Comparison of ENCODE assay signal across 21 cellular contexts in the genomic region with DNA sequence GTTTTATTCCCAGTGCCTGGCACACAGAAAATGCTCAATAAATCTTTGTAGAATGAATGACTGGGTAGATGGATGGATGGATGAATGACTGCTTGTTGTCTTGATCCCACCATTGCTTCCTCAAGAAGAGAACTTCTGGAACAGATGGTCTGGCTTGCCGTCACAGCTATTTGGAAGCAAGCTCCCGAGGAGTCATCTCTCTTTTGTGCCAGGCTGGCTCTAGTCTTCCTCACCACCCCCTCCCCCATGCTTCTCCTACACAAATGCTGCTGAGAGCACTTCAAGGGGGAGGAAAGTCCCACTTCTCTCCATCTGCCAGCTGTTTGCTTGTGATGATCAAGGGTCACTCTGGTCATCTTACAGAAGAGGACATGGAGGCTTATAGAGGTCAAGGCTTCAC. TPM values are rescaled to one million over a fixed set of nuclear protein-coding genes. Genes with fewer than 3 reads are reported as not detected.
DNase-seq lines count a peak whose midpoint lies in the region; ATAC-seq and TF ChIP-seq lines count a peak whose summit lies in the region.
"Had no signal": no experiment of that assay in that cellular context is flagged by ENCODE, and none has a peak within 500 bp of the region (broad histone marks: within the 10 kb centered on the region; RNA-seq: fewer than 3 reads in every experiment).

No MANE protein-coding gene starts in this region.

- peaks cover 0 to 18% of the 10 kb centered on the region in 2 experiments; a peak in 1 of 4 replicates for H3K4me1 ChIP-seq in SK-N-SH (ENCODE audit: control insufficient read depth in 1 of 2, insufficient read depth in 2 of 2, low read depth in 1 of 2, low read length in 1 of 2)
- H3K4me1 ChIP-seq in PC-9 (replicated peaks; ENCODE audit: insufficient read depth): peaks cover 10% of the 10 kb centered on the region
- H3K4me1 ChIP-seq: lower lobe of right lung had no signal

- peak overlapping the region; percentile 23 to 39 for H3K4me3 Mint-ChIP-seq in stimulated activated naive B cell treated with anti-CD40 and anti-IgM and Interleukin-4, amounts not matched to agents 10 μg/mL and 1 μg/mL and 100 μg/mL, for 72 hours
- H3K4me3 Mint-ChIP-seq: activated CD4-positive, alpha-beta memory T cell treated with anti-CD3 and anti-CD28 coated beads for 36 hours; CD8-positive, alpha-beta memory T cell; dendritic cell treated with granulocyte-macrophage colony-stimulating factor and Interleukin-4, amounts not matched to agents 40 ng/mL and 50 ng/mL, for 4 days; immature natural killer cell; nephron; stimulated activated naive CD8-positive, alpha-beta T cell treated with anti-CD3 and anti-CD28 coated beads, Interleukin-15, Interleukin-2, amounts not matched to agents 100 ng/mL and 50 ng/mL, for 24 hours; type B pancreatic cell had no signal

- no peak for TF ChIP-seq RAD21 in SK-N-SH (IDR thresholded peaks at IDR 0.05; ENCODE audit: low read length)

- CTCF ChIA-PET in SK-N-SH (lab: Yijun Ruan, JAX) (interaction anchor here (1.4 to 2.0 kb wide), 2 partner anchors 19 to 153 kb away, joined by 3 to 8 read pairs; no protein-coding TSS in a partner anchor), PC-9 (lab: Charles Lee) (no interaction called here)

- H3K27ac ChIP-seq in SK-N-SH (ENCODE audit: low read depth in 2 of 2, low read length in 1 of 2): peak overlapping the region in 1 of 2 experiments; percentile 72; a peak in 2 of 4 replicates
- H3K27ac ChIP-seq in PC-9: no peak overlapping the region
- H3K27ac ChIP-seq in epithelial cell of prostate: peak overlapping the region; percentile 84
- H3K27ac ChIP-seq: lower lobe of right lung had no signal

- H4K20me1 ChIP-seq in SK-N-SH (ENCODE audit: insufficient read depth): no peaks in the 10 kb centered on the region
- no peaks in the 10 kb centered on the region for H4K20me1 ChIP-seq in PC-9 (ENCODE audit: insufficient read depth)

- intact Hi-C loops in PC-9 (cut with micrococcal nuclease; ENCODE audit: unreplicated experiment): no loop called here

- no peaks in the 10 kb centered on the region for H3K9me2 ChIP-seq in SK-N-SH
- no peaks in the 10 kb centered on the region for H3K9me2 ChIP-seq in PC-9 (ENCODE audit: insufficient read depth)

- no peak for TF ChIP-seq EP300 in SK-N-SH (IDR thresholded peaks at IDR 0.05; ENCODE audit: borderline replicate concordance in 1 of 2, low read depth in 1 of 2, low read length in 1 of 2)

- H3K9me3 ChIP-seq in SK-N-SH (no peaks in the 10 kb centered on the region), PC-9 (ENCODE audit: insufficient read depth, low read depth) (no peaks in the 10 kb centered on the region)
- H3K9me3 ChIP-seq: lower lobe of right lung had no signal

- peaks cover 7 to 10% of the 10 kb centered on the region in 2 donors for H3K9me3 Mint-ChIP-seq in stimulated activated naive B cell treated with anti-CD40 and anti-IgM and Interleukin-4, amounts not matched to agents 10 μg/mL and 1 μg/mL and 100 μg/mL, for 72 hours
- H3K9me3 Mint-ChIP-seq: activated CD4-positive, alpha-beta memory T cell treated with anti-CD3 and anti-CD28 coated beads for 36 hours; CD8-positive, alpha-beta memory T cell; immature natural killer cell; stimulated activated naive CD8-positive, alpha-beta T cell treated with anti-CD3 and anti-CD28 coated beads, Interleukin-15, Interleukin-2, amounts not matched to agents 100 ng/mL and 50 ng/mL, for 24 hours; type B pancreatic cell had no signal

- H3K79me2 ChIP-seq in SK-N-SH (ENCODE audit: insufficient read depth): no peaks in the 10 kb centered on the region
- no peaks in the 10 kb centered on the region for H3K79me2 ChIP-seq in PC-9 (ENCODE audit: low read depth)

- peaks cover 31 to 51% of the 10 kb centered on the region in 2 donors for H3K4me1 Mint-ChIP-seq in stimulated activated naive B cell treated with anti-CD40 and anti-IgM and Interleukin-4, amounts not matched to agents 10 μg/mL and 1 μg/mL and 100 μg/mL, for 72 hours
- H3K4me1 Mint-ChIP-seq: CD8-positive, alpha-beta memory T cell; immature natural killer cell had no signal

- H3K36me3 Mint-ChIP-seq in stimulated activated naive B cell treated with anti-CD40 and anti-IgM and Interleukin-4, amounts not matched to agents 10 μg/mL and 1 μg/mL and 100 μg/mL, for 72 hours: peaks cover 0 to 3% of the 10 kb centered on the region in 2 donors
- H3K36me3 Mint-ChIP-seq: activated CD4-positive, alpha-beta memory T cell treated with anti-CD3 and anti-CD28 coated beads for 36 hours; CD8-positive, alpha-beta memory T cell; immature natural killer cell; type B pancreatic cell had no signal

- H3F3A ChIP-seq in SK-N-SH (replicated peaks; ENCODE audit: insufficient read depth): peaks cover 5% of the 10 kb centered on the region
- no peaks in the 10 kb centered on the region for H3F3A ChIP-seq in PC-9 (ENCODE audit: insufficient read depth, low read depth)

- H3K36me3 ChIP-seq in SK-N-SH (replicated peaks in 1 of 2; ENCODE audit: control insufficient read depth in 1 of 2, insufficient read depth in 2 of 2, low read length in 1 of 2) (no peaks in the 10 kb centered on the region), PC-9 (ENCODE audit: low read depth) (no peaks in the 10 kb centered on the region)
- H3K36me3 ChIP-seq: lower lobe of right lung had no signal

- H3K27ac Mint-ChIP-seq in stimulated activated naive B cell treated with anti-CD40 and anti-IgM and Interleukin-4, amounts not matched to agents 10 μg/mL and 1 μg/mL and 100 μg/mL, for 72 hours: peak overlapping the region; percentile 88
- H3K27ac Mint-ChIP-seq: activated CD4-positive, alpha-beta memory T cell treated with anti-CD3 and anti-CD28 coated beads for 36 hours; CD8-positive, alpha-beta memory T cell; dendritic cell treated with granulocyte-macrophage colony-stimulating factor and Interleukin-4, amounts not matched to agents 40 ng/mL and 50 ng/mL, for 4 days; immature natural killer cell; nephron; stimulated activated naive CD8-positive, alpha-beta T cell treated with anti-CD3 and anti-CD28 coated beads, Interleukin-15, Interleukin-2, amounts not matched to agents 100 ng/mL and 50 ng/mL, for 24 hours; type B pancreatic cell had no signal

- BruUV-seq in PC-9 (replicated peaks; lab: Mats Ljungman, UMichigan): no TSS peak

- DNase-seq in SK-N-SH (no peak), PC-9 (no peak), epithelial cell of prostate (ENCODE audit: low read depth, low spot score) (no peak), UCSD-AML1 (lab: John Stamatoyannopoulos, UW; ENCODE audit: unreplicated experiment) (no peak)
- no peak for DNase-seq in stimulated activated naive B cell treated with anti-CD40 and anti-IgM and Interleukin-4, amounts not matched to agents 10 μg/mL and 1 μg/mL and 100 μg/mL, for 72 hours
- no peak for DNase-seq in stimulated activated CD4-positive, alpha-beta T cell treated with anti-CD3 and anti-CD28 coated beads, Interleukin-15, amount 100 ng/mL, for 24 hours
- DNase-seq: 8988T; activated naive CD4-positive, alpha-beta T cell treated with anti-CD3 and anti-CD28 coated beads, Interleukin-2, amount 50 U/mL, for 16 hours; activated T-cell treated with anti-CD3 and anti-CD28 coated beads, Interleukin-2, amount 50 U/mL, for 1 hour; CD8-positive, alpha-beta memory T cell; immature natural killer cell; lower lobe of right lung; NCI-H2081; NCI-H526 had no signal

- 86% methylated on average over 2 of the region's 2 CpGs for WGBS in SK-N-SH (ENCODE audit: low lambda C conversion rate)

- POLR2A ChIA-PET in SK-N-SH (lab: Yijun Ruan, JAX) (no interaction called here), PC-9 (lab: Charles Lee; ENCODE audit: unreplicated experiment) (no interaction called here)

- H3K9ac ChIP-seq in SK-N-SH: peak overlapping the region; percentile 19; the same call in 1 of the 2 replicates

- H3K27me3 ChIP-seq in SK-N-SH (ENCODE audit: insufficient read depth): no peaks in the 10 kb centered on the region; the same call in 1 of the 2 replicates
- peaks cover 52% of the 10 kb centered on the region for H3K27me3 ChIP-seq in PC-9 (ENCODE audit: insufficient read depth, low read depth)

- H3K4me2 ChIP-seq in SK-N-SH: 0 out of 2 replicates have a peak overlapping the region, but pooled peaks have one; percentile 27
- H3K4me2 ChIP-seq in PC-9: 0 out of 2 replicates have a peak overlapping the region, but pooled peaks have one; percentile 24

- H3K27me3 Mint-ChIP-seq in stimulated activated naive B cell treated with anti-CD40 and anti-IgM and Interleukin-4, amounts not matched to agents 10 μg/mL and 1 μg/mL and 100 μg/mL, for 72 hours: peaks cover 31 to 32% of the 10 kb centered on the region in 2 donors

- no peak for TF ChIP-seq CTCF in SK-N-SH (IDR thresholded peaks at IDR 0.05)
- no peak for TF ChIP-seq CTCF in PC-9 (conservative IDR thresholded peaks at IDR 0.05)

- ATAC-seq in SK-N-SH treated with all-trans-retinoic acid at 6 μM for 48 hours: no peak
- no peak for ATAC-seq in stimulated activated naive B cell treated with anti-CD40 and anti-IgM and Interleukin-4, amounts not matched to agents 10 μg/mL and 1 μg/mL and 100 μg/mL, for 72 hours (replicated peaks)
- ATAC-seq in activated CD4-positive, CD25-positive, alpha-beta regulatory T cell treated with anti-CD3 and anti-CD28 coated beads, Interleukin-2, amount 50 U/mL, for 24 hours: no peak

- H3K4me3 ChIP-seq in SK-N-SH (ENCODE audit: low read depth in 2 of 2, low read length in 1 of 2): no peak overlapping the region
- no peak overlapping the region for H3K4me3 ChIP-seq in PC-9
- H3K4me3 ChIP-seq: lower lobe of right lung had no signal

- H2AFZ ChIP-seq in SK-N-SH (ENCODE audit: low read depth) (no peak overlapping the region), PC-9 (no peak overlapping the region)

TF ChIP-seq in SK-N-SH, 30 proteins besides CTCF, POLR2A, EP300 and RAD21 (continues in another document):
- TF ChIP-seq, protein P1, sequence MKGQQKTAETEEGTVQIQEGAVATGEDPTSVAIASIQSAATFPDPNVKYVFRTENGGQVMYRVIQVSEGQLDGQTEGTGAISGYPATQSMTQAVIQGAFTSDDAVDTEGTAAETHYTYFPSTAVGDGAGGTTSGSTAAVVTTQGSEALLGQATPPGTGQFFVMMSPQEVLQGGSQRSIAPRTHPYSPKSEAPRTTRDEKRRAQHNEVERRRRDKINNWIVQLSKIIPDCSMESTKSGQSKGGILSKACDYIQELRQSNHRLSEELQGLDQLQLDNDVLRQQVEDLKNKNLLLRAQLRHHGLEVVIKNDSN (IDR thresholded peaks at IDR 0.05; ENCODE audit: borderline replicate concordance, low read depth): no peak

TF ChIP-seq in SK-N-SH treated with all-trans-retinoic acid at 6 μM for 48 hours, 23 proteins besides CTCF, POLR2A, EP300 and RAD21 (continues in another document):
- TF ChIP-seq ZNF565 (CRISPR knock-in tag; conservative IDR thresholded peaks at IDR 0.05; ENCODE audit: low read depth) (no peak), TOX (CRISPR knock-in tag; IDR thresholded peaks at IDR 0.05; ENCODE audit: borderline replicate concordance) (no peak), OSR1 (CRISPR knock-in tag; IDR thresholded peaks at IDR 0.05) (no peak), ZNF8 (CRISPR knock-in tag; IDR thresholded peaks at IDR 0.05) (no peak), GLIS3 (CRISPR knock-in tag; IDR thresholded peaks at IDR 0.05) (no peak), PPARA (CRISPR knock-in tag; IDR thresholded peaks at IDR 0.05; ENCODE audit: borderline replicate concordance) (no peak), CSDC2 (CRISPR knock-in tag; IDR thresholded peaks at IDR 0.05) (no peak)

RNA-seq across cellular contexts. Expression of gene KCNG1, which starts 11.6 kb away (rescaled TPM):
- 11.2 and 13.8 TPM in 2 replicates for polyA plus RNA-seq in SK-N-SH (2012; rRNA removed)
- 5.9 and 9.2 TPM in 2 replicates for polyA plus RNA-seq in SK-N-SH (2012; cell fraction: cytosol; rRNA removed)
- 17.5 and 21.8 TPM in 2 replicates for polyA plus RNA-seq in SK-N-SH (2012; cell fraction: nucleus; rRNA removed)
- total RNA-seq in PC-9 (2021): 0.55 TPM in 1 of 2 replicates, not detected in the other
- total RNA-seq: lower lobe of right lung had no signal
- polyA plus RNA-seq: CD8-positive, alpha-beta memory T cell; immature natural killer cell had no signal
